In the genomic region with DNA sequence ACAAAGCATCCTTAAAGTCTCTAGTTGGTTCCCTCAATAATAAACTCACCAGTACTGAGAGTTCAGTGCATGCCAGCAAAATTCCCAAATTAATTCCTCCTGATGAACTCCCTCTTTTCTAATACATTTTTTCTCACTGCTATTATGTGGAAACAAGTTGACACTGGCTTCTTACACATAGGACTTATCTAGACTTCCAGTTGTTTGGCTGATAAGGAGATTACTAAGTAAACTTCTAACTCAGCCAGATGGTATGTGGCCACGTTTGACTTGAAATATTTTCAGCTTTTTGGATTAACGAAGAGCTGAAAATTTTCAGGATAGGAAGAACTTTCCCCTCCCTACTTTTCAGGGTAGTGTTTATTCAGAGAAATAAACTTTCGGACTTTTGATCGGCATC, we compare ENCODE assay signal across 1 cellular context.
TF ChIP-seq lines count a peak whose summit lies in the region.

No MANE protein-coding gene starts in this region.

TF ChIP-seq in HepG2, 621 proteins besides CTCF, POLR2A, EP300 and RAD21 (continued from another document):
- TF ChIP-seq ZNF7 (CRISPR knock-in tag; IDR thresholded peaks at IDR 0.05): no peak
- TF ChIP-seq ARNT2 (CRISPR knock-in tag; IDR thresholded peaks at IDR 0.05; ENCODE audit: low read depth): no peak
- no peak for TF ChIP-seq FIP1L1 (IDR thresholded peaks at IDR 0.05; ENCODE audit: borderline replicate concordance, insufficient read depth, low read depth, low read length)
- TF ChIP-seq TCF12 (IDR thresholded peaks at IDR 0.05): no peak
- TF ChIP-seq TCF12 (CRISPR knock-in tag; IDR thresholded peaks at IDR 0.05): no peak
- TF ChIP-seq ZNF615 (CRISPR knock-in tag; IDR thresholded peaks at IDR 0.05; ENCODE audit: borderline replicate concordance): no peak
- no peak for TF ChIP-seq KLF6 (CRISPR knock-in tag; IDR thresholded peaks at IDR 0.05)
- 0 out of 2 replicates have a peak, but pooled peaks have one; percentile 20 for TF ChIP-seq JUN (CRISPR knock-in tag; IDR thresholded peaks at IDR 0.05)
- TF ChIP-seq, protein P1, sequence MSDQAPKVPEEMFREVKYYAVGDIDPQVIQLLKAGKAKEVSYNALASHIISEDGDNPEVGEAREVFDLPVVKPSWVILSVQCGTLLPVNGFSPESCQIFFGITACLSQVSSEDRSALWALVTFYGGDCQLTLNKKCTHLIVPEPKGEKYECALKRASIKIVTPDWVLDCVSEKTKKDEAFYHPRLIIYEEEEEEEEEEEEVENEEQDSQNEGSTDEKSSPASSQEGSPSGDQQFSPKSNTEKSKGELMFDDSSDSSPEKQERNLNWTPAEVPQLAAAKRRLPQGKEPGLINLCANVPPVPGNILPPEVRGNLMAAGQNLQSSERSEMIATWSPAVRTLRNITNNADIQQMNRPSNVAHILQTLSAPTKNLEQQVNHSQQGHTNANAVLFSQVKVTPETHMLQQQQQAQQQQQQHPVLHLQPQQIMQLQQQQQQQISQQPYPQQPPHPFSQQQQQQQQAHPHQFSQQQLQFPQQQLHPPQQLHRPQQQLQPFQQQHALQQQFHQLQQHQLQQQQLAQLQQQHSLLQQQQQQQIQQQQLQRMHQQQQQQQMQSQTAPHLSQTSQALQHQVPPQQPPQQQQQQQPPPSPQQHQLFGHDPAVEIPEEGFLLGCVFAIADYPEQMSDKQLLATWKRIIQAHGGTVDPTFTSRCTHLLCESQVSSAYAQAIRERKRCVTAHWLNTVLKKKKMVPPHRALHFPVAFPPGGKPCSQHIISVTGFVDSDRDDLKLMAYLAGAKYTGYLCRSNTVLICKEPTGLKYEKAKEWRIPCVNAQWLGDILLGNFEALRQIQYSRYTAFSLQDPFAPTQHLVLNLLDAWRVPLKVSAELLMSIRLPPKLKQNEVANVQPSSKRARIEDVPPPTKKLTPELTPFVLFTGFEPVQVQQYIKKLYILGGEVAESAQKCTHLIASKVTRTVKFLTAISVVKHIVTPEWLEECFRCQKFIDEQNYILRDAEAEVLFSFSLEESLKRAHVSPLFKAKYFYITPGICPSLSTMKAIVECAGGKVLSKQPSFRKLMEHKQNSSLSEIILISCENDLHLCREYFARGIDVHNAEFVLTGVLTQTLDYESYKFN (CRISPR knock-in tag; conservative IDR thresholded peaks at IDR 0.05): no peak
- no peak for TF ChIP-seq SOX13 (IDR thresholded peaks at IDR 0.05)
- peak in 1 of 2 experiments; percentile 28; a peak in 1 of 4 replicates for TF ChIP-seq SOX13 (CRISPR knock-in tag; conservative IDR thresholded peaks at IDR 0.05 in 1 of 2, IDR thresholded peaks at IDR 0.05 in 1 of 2)
- TF ChIP-seq POLR2AphosphoS2 (IDR thresholded peaks at IDR 0.05; ENCODE audit: low read depth, low read length): no peak
- TF ChIP-seq RFXAP (CRISPR knock-in tag; IDR thresholded peaks at IDR 0.05; ENCODE audit: borderline replicate concordance): no peak
- TF ChIP-seq IKZF4 (CRISPR knock-in tag; IDR thresholded peaks at IDR 0.05; ENCODE audit: borderline replicate concordance, low read depth, not compliant biosample characterization): no peak
- no peak for TF ChIP-seq ZNF138 (CRISPR knock-in tag; IDR thresholded peaks at IDR 0.05; ENCODE audit: low read depth)
- TF ChIP-seq SIN3B (IDR thresholded peaks at IDR 0.05; ENCODE audit: low read length): no peak
- no peak for TF ChIP-seq BORCS8-MEF2B (CRISPR knock-in tag; IDR thresholded peaks at IDR 0.05)
- TF ChIP-seq, protein P2, sequence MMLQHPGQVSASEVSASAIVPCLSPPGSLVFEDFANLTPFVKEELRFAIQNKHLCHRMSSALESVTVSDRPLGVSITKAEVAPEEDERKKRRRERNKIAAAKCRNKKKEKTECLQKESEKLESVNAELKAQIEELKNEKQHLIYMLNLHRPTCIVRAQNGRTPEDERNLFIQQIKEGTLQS (CRISPR knock-in tag; IDR thresholded peaks at IDR 0.05): no peak
- no peak for TF ChIP-seq ZNF350 (CRISPR knock-in tag; IDR thresholded peaks at IDR 0.05; ENCODE audit: borderline replicate concordance, low read depth)
- peak; percentile 60; the same call in 1 of the 2 replicates for TF ChIP-seq GATA4 (IDR thresholded peaks at IDR 0.05; ENCODE audit: borderline replicate concordance, low read depth)
- no peak for TF ChIP-seq ATAD3A (CRISPR knock-in tag; IDR thresholded peaks at IDR 0.05)
- TF ChIP-seq, protein P3, sequence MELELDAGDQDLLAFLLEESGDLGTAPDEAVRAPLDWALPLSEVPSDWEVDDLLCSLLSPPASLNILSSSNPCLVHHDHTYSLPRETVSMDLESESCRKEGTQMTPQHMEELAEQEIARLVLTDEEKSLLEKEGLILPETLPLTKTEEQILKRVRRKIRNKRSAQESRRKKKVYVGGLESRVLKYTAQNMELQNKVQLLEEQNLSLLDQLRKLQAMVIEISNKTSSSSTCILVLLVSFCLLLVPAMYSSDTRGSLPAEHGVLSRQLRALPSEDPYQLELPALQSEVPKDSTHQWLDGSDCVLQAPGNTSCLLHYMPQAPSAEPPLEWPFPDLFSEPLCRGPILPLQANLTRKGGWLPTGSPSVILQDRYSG (CRISPR knock-in tag; IDR thresholded peaks at IDR 0.05): no peak
- TF ChIP-seq, protein P4, sequence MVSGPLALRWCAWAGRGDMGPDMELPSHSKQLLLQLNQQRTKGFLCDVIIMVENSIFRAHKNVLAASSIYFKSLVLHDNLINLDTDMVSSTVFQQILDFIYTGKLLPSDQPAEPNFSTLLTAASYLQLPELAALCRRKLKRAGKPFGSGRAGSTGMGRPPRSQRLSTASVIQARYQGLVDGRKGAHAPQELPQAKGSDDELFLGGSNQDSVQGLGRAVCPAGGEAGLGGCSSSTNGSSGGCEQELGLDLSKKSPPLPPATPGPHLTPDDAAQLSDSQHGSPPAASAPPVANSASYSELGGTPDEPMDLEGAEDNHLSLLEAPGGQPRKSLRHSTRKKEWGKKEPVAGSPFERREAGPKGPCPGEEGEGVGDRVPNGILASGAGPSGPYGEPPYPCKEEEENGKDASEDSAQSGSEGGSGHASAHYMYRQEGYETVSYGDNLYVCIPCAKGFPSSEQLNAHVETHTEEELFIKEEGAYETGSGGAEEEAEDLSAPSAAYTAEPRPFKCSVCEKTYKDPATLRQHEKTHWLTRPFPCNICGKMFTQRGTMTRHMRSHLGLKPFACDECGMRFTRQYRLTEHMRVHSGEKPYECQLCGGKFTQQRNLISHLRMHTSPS (CRISPR knock-in tag; IDR thresholded peaks at IDR 0.05; ENCODE audit: low read depth): no peak
- no peak for TF ChIP-seq ELF4 (CRISPR knock-in tag; IDR thresholded peaks at IDR 0.05; ENCODE audit: borderline replicate concordance)
- TF ChIP-seq MAF1 (CRISPR knock-in tag; IDR thresholded peaks at IDR 0.05; ENCODE audit: borderline replicate concordance): no peak
- TF ChIP-seq ZNF382 (CRISPR knock-in tag; IDR thresholded peaks at IDR 0.05; ENCODE audit: borderline replicate concordance): no peak
- no peak for TF ChIP-seq MBD4 (IDR thresholded peaks at IDR 0.05; ENCODE audit: borderline replicate concordance, low read length)
- TF ChIP-seq, protein P5, sequence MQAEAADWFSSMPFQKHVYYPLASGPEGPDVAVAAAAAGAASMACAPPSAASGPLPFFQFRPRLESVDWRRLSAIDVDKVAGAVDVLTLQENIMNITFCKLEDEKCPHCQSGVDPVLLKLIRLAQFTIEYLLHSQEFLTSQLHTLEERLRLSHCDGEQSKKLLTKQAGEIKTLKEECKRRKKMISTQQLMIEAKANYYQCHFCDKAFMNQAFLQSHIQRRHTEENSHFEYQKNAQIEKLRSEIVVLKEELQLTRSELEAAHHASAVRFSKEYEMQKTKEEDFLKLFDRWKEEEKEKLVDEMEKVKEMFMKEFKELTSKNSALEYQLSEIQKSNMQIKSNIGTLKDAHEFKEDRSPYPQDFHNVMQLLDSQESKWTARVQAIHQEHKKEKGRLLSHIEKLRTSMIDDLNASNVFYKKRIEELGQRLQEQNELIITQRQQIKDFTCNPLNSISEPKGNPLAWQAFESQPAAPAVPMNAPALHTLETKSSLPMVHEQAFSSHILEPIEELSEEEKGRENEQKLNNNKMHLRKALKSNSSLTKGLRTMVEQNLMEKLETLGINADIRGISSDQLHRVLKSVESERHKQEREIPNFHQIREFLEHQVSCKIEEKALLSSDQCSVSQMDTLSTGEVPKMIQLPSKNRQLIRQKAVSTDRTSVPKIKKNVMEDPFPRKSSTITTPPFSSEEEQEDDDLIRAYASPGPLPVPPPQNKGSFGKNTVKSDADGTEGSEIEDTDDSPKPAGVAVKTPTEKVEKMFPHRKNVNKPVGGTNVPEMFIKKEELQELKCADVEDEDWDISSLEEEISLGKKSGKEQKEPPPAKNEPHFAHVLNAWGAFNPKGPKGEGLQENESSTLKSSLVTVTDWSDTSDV (CRISPR knock-in tag; IDR thresholded peaks at IDR 0.05): no peak
- TF ChIP-seq ETV6 (CRISPR knock-in tag; conservative IDR thresholded peaks at IDR 0.05): no peak
- no peak for TF ChIP-seq CAMTA2 (CRISPR knock-in tag; IDR thresholded peaks at IDR 0.05; ENCODE audit: borderline replicate concordance)
- TF ChIP-seq REXO4 (CRISPR knock-in tag; IDR thresholded peaks at IDR 0.05; ENCODE audit: borderline replicate concordance): no peak
- TF ChIP-seq PHF21A (CRISPR knock-in tag; IDR thresholded peaks at IDR 0.05): no peak
- no peak for TF ChIP-seq ZNF792 (CRISPR knock-in tag; IDR thresholded peaks at IDR 0.05)
- TF ChIP-seq HNF4G (IDR thresholded peaks at IDR 0.05; ENCODE audit: borderline replicate concordance, low read depth, low read length): no peak
- no peak for TF ChIP-seq HNF4G (CRISPR knock-in tag; IDR thresholded peaks at IDR 0.05; ENCODE audit: borderline replicate concordance, low read depth)
- TF ChIP-seq, protein P6, sequence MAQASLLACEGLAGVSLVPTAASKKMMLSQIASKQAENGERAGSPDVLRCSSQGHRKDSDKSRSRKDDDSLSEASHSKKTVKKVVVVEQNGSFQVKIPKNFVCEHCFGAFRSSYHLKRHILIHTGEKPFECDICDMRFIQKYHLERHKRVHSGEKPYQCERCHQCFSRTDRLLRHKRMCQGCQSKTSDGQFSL (CRISPR knock-in tag; IDR thresholded peaks at IDR 0.05): no peak
- no peak for TF ChIP-seq FOXA1 (IDR thresholded peaks at IDR 0.05)
- TF ChIP-seq FOXA1 (CRISPR knock-in tag; IDR thresholded peaks at IDR 0.05): peak; percentile 62; the same call in 1 of the 2 replicates
- TF ChIP-seq, protein P7, sequence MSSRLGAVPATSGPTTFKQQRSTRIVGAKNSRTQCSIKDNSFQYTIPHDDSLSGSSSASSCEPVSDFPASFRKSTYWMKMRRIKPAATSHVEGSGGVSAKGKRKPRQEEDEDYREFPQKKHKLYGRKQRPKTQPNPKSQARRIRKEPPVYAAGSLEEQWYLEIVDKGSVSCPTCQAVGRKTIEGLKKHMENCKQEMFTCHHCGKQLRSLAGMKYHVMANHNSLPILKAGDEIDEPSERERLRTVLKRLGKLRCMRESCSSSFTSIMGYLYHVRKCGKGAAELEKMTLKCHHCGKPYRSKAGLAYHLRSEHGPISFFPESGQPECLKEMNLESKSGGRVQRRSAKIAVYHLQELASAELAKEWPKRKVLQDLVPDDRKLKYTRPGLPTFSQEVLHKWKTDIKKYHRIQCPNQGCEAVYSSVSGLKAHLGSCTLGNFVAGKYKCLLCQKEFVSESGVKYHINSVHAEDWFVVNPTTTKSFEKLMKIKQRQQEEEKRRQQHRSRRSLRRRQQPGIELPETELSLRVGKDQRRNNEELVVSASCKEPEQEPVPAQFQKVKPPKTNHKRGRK (CRISPR knock-in tag; IDR thresholded peaks at IDR 0.05): no peak
- no peak for TF ChIP-seq ZNF605 (CRISPR knock-in tag; IDR thresholded peaks at IDR 0.05)
- no peak for TF ChIP-seq GFI1 (CRISPR knock-in tag; IDR thresholded peaks at IDR 0.05; ENCODE audit: borderline replicate concordance)
